Comparison of ENCODE assay signal across 23 cellular contexts in genomic region chr9:29432191-29432590, GRCh38.
"Had no signal": no experiment of that assay in that cellular context is flagged by ENCODE, and none has a peak within 500 bp of the region (broad histone marks: within the 10 kb centered on the region; RNA-seq: fewer than 3 reads in every experiment).

No MANE protein-coding gene starts in this region.

- H3K4me3 Mint-ChIP-seq: dendritic cell treated with granulocyte-macrophage colony-stimulating factor and Interleukin-4, amounts not matched to agents 40 ng/mL and 50 ng/mL, for 4 days; effector memory CD8-positive, alpha-beta T cell; endodermal cell; mesothelial cell of epicardium; naive thymus-derived CD4-positive, alpha-beta T cell had no signal

- H3K36me3 Mint-ChIP-seq: naive thymus-derived CD4-positive, alpha-beta T cell had no signal

- H3K4me1 Mint-ChIP-seq: naive thymus-derived CD4-positive, alpha-beta T cell had no signal

- H3K27ac Mint-ChIP-seq: dendritic cell treated with granulocyte-macrophage colony-stimulating factor and Interleukin-4, amounts not matched to agents 40 ng/mL and 50 ng/mL, for 4 days; effector memory CD8-positive, alpha-beta T cell; endodermal cell; mesothelial cell of epicardium; naive thymus-derived CD4-positive, alpha-beta T cell had no signal

- ATAC-seq: effector memory CD8-positive, alpha-beta T cell; esophagus mucosa; gastroesophageal sphincter; heart right ventricle; left cardiac atrium; left lung; left ventricle myocardium superior; lower lobe of right lung; mucosa of descending colon; naive thymus-derived CD4-positive, alpha-beta T cell had no signal

- DNase-seq: colonic mucosa; cortex of kidney; effector CD8-positive, alpha-beta T cell; effector memory CD8-positive, alpha-beta T cell; endodermal cell; erythroblast; esophagus squamous epithelium; foreskin fibroblast; glutamatergic neuron; head of caudate nucleus; heart right ventricle; hippocampal formation; left cardiac atrium; left lung; left ventricle myocardium superior; lower lobe of right lung; mesenchymal stem cell; mucosa of descending colon; naive thymus-derived CD4-positive, alpha-beta T cell had no signal

- H3K27me3 Mint-ChIP-seq: dendritic cell treated with granulocyte-macrophage colony-stimulating factor and Interleukin-4, amounts not matched to agents 40 ng/mL and 50 ng/mL, for 4 days; effector memory CD8-positive, alpha-beta T cell; naive thymus-derived CD4-positive, alpha-beta T cell had no signal
